Comparison of ENCODE assay signal across 13 cellular contexts in the genomic region with DNA sequence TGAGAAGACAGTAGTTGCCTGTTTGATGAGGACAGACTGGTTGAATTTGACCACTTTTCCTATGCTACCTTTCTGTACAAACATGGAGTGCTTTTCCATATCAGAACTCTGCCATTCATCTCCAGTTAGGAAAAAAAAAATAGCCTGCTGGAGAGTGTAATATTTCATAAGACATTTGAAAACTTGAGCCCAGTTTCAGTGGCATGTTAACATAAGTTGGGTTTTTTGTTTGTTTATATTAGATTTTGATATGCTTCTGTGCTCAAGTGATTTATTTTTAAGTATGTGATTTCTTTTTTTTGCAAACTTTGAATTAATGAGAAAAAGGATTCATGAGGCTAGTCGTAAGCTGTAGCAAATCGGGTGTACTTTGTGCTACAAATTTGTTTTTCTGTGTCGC. TPM values are rescaled to one million over a fixed set of nuclear protein-coding genes. Genes with fewer than 3 reads are reported as not detected.
DNase-seq lines count a peak whose midpoint lies in the region; TF ChIP-seq lines count a peak whose summit lies in the region.
"Not testable (repeated sequence)": the region's sequence is repeated elsewhere in the genome, so short reads cannot be mapped to it uniquely, and the experiment has no call there.
"Had no signal": no experiment of that assay in that cellular context is flagged by ENCODE, and none has a peak within 500 bp of the region (broad histone marks: within the 10 kb centered on the region; RNA-seq: fewer than 3 reads in every experiment).

No MANE protein-coding gene starts in this region.

- not testable (repeated sequence) for H3K4me3 ChIP-seq in adipocyte (ENCODE audit: low read length); esophagus squamous epithelium; subcutaneous abdominal adipose tissue (ENCODE audit: low read depth in 1 of 5, low read length in 5 of 5)

- peaks cover 37% of the 10 kb centered on the region for H3K4me1 Mint-ChIP-seq in CD14-positive monocyte
- H3K4me1 Mint-ChIP-seq in mesothelial cell of epicardium: peaks cover 38% of the 10 kb centered on the region

- peak overlapping the region in 3 of 4 donors; percentile 70 to 87 (median 83) for H3K27ac ChIP-seq in esophagus squamous epithelium
- peak overlapping the region; percentile 32 for H3K27ac ChIP-seq in subcutaneous abdominal adipose tissue (ENCODE audit: low read depth, low read length)

- not testable (repeated sequence) for H3K36me3 Mint-ChIP-seq in CD14-positive monocyte, mesothelial cell of epicardium

- H3K4me1 ChIP-seq in adipocyte (ENCODE audit: control insufficient read depth, insufficient read depth, low read length): peaks cover 18% of the 10 kb centered on the region
- peaks cover 0 to 47% (median 0%) of the 10 kb centered on the region in 3 donors for H3K4me1 ChIP-seq in esophagus squamous epithelium
- H3K4me1 ChIP-seq in subcutaneous abdominal adipose tissue (ENCODE audit: control insufficient read depth in 5 of 5, insufficient read depth in 5 of 5, low read length in 5 of 5): peaks cover 0 to 26% (median 10%) of the 10 kb centered on the region in 5 donors

- H3K36me3 ChIP-seq in adipocyte (ENCODE audit: control insufficient read depth, insufficient read depth, low read length, severe bottlenecking); esophagus squamous epithelium; subcutaneous abdominal adipose tissue (ENCODE audit: control insufficient read depth in 5 of 5, insufficient read depth in 5 of 5, low read length in 5 of 5): not testable (repeated sequence)

- H3K9ac ChIP-seq in adipocyte (ENCODE audit: low read length); subcutaneous abdominal adipose tissue (ENCODE audit: low read length in 5 of 5): not testable (repeated sequence)

- not testable (repeated sequence) for H3K4me3 Mint-ChIP-seq in CD14-positive monocyte
- H3K4me3 Mint-ChIP-seq in mesothelial cell of epicardium: peak overlapping the region; percentile 13

- not testable (repeated sequence) for H3K27me3 Mint-ChIP-seq in CD14-positive monocyte (ENCODE audit: low read depth in 3 of 3); mesothelial cell of epicardium (ENCODE audit: low read depth)

- not testable (repeated sequence) for H3K9me3 Mint-ChIP-seq in CD14-positive monocyte, mesothelial cell of epicardium

- DNase-seq in CD14-positive monocyte (ENCODE audit: low spot score); esophagus squamous epithelium (lab: John Stamatoyannopoulos, UW); mesothelial cell of epicardium (ENCODE audit: low spot score in 2 of 2, unreplicated experiment in 2 of 2): not testable (repeated sequence)
- DNase-seq in NCI-H2171 treated with DMSO at 0.1 percent for 48 hours (lab: John Stamatoyannopoulos, UW) (peak; percentile 79), adipocyte (ENCODE audit: low read depth) (peak; percentile 49), fibroblast of peridontal ligament (ENCODE audit: extremely low read depth) (peak; percentile 52)

- TF ChIP-seq CTCF in CD14-positive monocyte (IDR thresholded peaks at IDR 0.05); esophagus squamous epithelium (IDR thresholded peaks at IDR 0.05); mesothelial cell of epicardium (IDR thresholded peaks at IDR 0.05; ENCODE audit: unreplicated experiment): not testable (repeated sequence)

- not testable (repeated sequence) for TF ChIP-seq POLR2A in esophagus squamous epithelium (IDR thresholded peaks at IDR 0.05)

- H3K27ac Mint-ChIP-seq in CD14-positive monocyte (peak overlapping the region in 6 of 7 donors; percentile 48 to 92 (median 81)), mesothelial cell of epicardium (peak overlapping the region; percentile 94)

- 63 to 84% methylated on average over 3 of the region's 3 CpGs for WGBS in esophagus squamous epithelium, 2 donors

- intact Hi-C loops in CD14-positive monocyte (cut with micrococcal nuclease): loop anchor here in 1 of 2 donors (5.0 kb wide), 1 partner anchor 57 kb away; no protein-coding TSS in a partner anchor
- intact Hi-C loops in esophagus squamous epithelium (cut with DNase I): not testable (repeated sequence)

- H3K9me3 ChIP-seq in adipocyte (ENCODE audit: control insufficient read depth, low read length); esophagus squamous epithelium; subcutaneous abdominal adipose tissue (ENCODE audit: control insufficient read depth in 5 of 5, low read length in 5 of 5): not testable (repeated sequence)

- not testable (repeated sequence) for H3K27me3 ChIP-seq in adipocyte (replicated peaks; ENCODE audit: control insufficient read depth, insufficient read depth, low read length); esophagus squamous epithelium; subcutaneous abdominal adipose tissue (ENCODE audit: control insufficient read depth in 5 of 5, insufficient read depth in 4 of 5, low read length in 5 of 5)

RNA-seq across cellular contexts. Expression of a gene that starts 0.7 kb away (rescaled TPM):
- 10 to 100 TPM in 1 of 2 donors, 1 to 10 TPM in 1; 8.1 to 13.0 TPM for polyA plus RNA-seq in CD14-positive monocyte
- total RNA-seq in esophagus squamous epithelium (10 to 100 TPM; 12.0 to 24.1 (median 17.7) TPM), mesothelial cell of epicardium (8.4 to 11.1 TPM (median 10.9 TPM) in 3 replicates)
- total RNA-seq: B cell; CD8-positive, alpha-beta memory T cell; GM23248; H1; H7 had no signal
- polyA plus RNA-seq: AG04450; CD8-positive, alpha-beta memory T cell; GM23248; H1 had no signal

RNA-seq across cellular contexts. Expression of a gene that starts 12.8 kb away (rescaled TPM):
- 10 to 100 TPM; 14.4 to 23.7 TPM for polyA plus RNA-seq in CD14-positive monocyte
- total RNA-seq in esophagus squamous epithelium: 10 to 100 TPM in 2 of 4 donors, 1 to 10 TPM in 2; 4.7 to 18.8 (median 10.5) TPM
- 1.1 to 1.6 TPM (median 1.5 TPM) in 3 replicates for total RNA-seq in mesothelial cell of epicardium
- total RNA-seq: CD8-positive, alpha-beta memory T cell; GM23248; H1; H7 had no signal
- polyA plus RNA-seq: AG04450; CD8-positive, alpha-beta memory T cell; GM23248; H1 had no signal

RNA-seq across cellular contexts. Expression of a gene that starts 26.8 kb away (rescaled TPM):
- not detected for polyA plus RNA-seq in CD14-positive monocyte
- total RNA-seq in esophagus squamous epithelium (under 1 TPM in 1 of 4 donors, not detected in 3; 0.23 TPM), mesothelial cell of epicardium (1.2 to 1.3 TPM (median 1.2 TPM) in 3 replicates)
- total RNA-seq: B cell, GM23248, H1, H7 had no signal
- polyA plus RNA-seq: CD8-positive, alpha-beta memory T cell; GM23248 had no signal

RNA-seq across cellular contexts. Expression of a gene that starts 48.8 kb away (rescaled TPM):
- 10 to 100 TPM; 32.5 to 34.1 TPM for polyA plus RNA-seq in CD14-positive monocyte
- total RNA-seq in esophagus squamous epithelium (10 to 100 TPM; 23.3 to 40.1 (median 32.3) TPM), mesothelial cell of epicardium (66.4 to 69.5 TPM (median 69.4 TPM) in 3 replicates)
